13 cellular contexts compared by ENCODE assay signal in genomic region chr22:48693377-48694135, GRCh38.
DNase-seq lines count a peak whose midpoint lies in the region; ATAC-seq, FAIRE-seq and TF ChIP-seq lines count a peak whose summit lies in the region.
"Had no signal": no experiment of that assay in that cellular context is flagged by ENCODE, and none has a peak within 500 bp of the region (broad histone marks: within the 10 kb centered on the region; RNA-seq: fewer than 3 reads in every experiment).

No MANE protein-coding gene starts in this region.

- H3K4me1 ChIP-seq in HepG2 (ENCODE audit: insufficient read depth, low read length) (peaks cover 97% of the 10 kb centered on the region), psoas muscle (no peaks in the 10 kb centered on the region)

- no peak overlapping the region for H3K4me3 ChIP-seq in NB4 (ENCODE audit: low read depth, low read length)
- H3K4me3 ChIP-seq in HepG2 (replicated peaks in 1 of 3; ENCODE audit: insufficient read depth in 1 of 3, low read depth in 2 of 3, low read length in 3 of 3) = peak overlapping the region; percentile 55 to 78 (median 59)
- H3K4me3 ChIP-seq in psoas muscle = no peak overlapping the region
- H3K4me3 ChIP-seq: BLaER1 had no signal

- TF ChIP-seq EP300 in HepG2 (IDR thresholded peaks at IDR 0.05; ENCODE audit: low read depth in 2 of 2, low read length in 2 of 2) = no peak
- no peak for TF ChIP-seq EP300 in HepG2 (CRISPR knock-in tag; IDR thresholded peaks at IDR 0.05; ENCODE audit: borderline replicate concordance)

- H3K27me3 ChIP-seq in HepG2 (ENCODE audit: control insufficient read depth in 1 of 2, insufficient read depth in 2 of 2, low read length in 2 of 2) (no peaks in the 10 kb centered on the region), psoas muscle (ENCODE audit: insufficient read depth in 3 of 3, low read length in 2 of 3) (peaks cover 0 to 1% (median 0%) of the 10 kb centered on the region in 3 donors)
- H3K27me3 ChIP-seq: BLaER1 had no signal

- TSS peak; percentile 81 for BruUV-seq in HepG2 (replicated peaks; lab: Mats Ljungman, UMichigan)

- peak overlapping the region; percentile 75 for H3K9ac ChIP-seq in HepG2 (ENCODE audit: insufficient read depth, low read depth, low read length)
- H3K9ac ChIP-seq: BLaER1 had no signal

- no peaks in the 10 kb centered on the region; a peak in 1 of 5 replicates for H3K36me3 ChIP-seq in HepG2 (replicated peaks in 1 of 2; ENCODE audit: control insufficient read depth in 1 of 2, insufficient read depth in 2 of 2, low read length in 2 of 2)
- no peaks in the 10 kb centered on the region for H3K36me3 ChIP-seq in psoas muscle (ENCODE audit: insufficient read depth in 1 of 2, low read depth in 1 of 2)
- H3K36me3 ChIP-seq: BLaER1 had no signal

- no peaks in the 10 kb centered on the region for H3K9me3 ChIP-seq in HepG2 (ENCODE audit: low read length)
- H3K9me3 ChIP-seq in psoas muscle = no peaks in the 10 kb centered on the region
- H3K9me3 ChIP-seq: BLaER1 had no signal

- TF ChIP-seq POLR2A in NB4 (IDR thresholded peaks at IDR 0.05; ENCODE audit: extremely low read depth, insufficient read length) = no peak
- no peak for TF ChIP-seq POLR2A in HepG2 (IDR thresholded peaks at IDR 0.05; ENCODE audit: insufficient read depth in 1 of 2, low read depth in 2 of 2, low read length in 2 of 2)

- no peak overlapping the region for H2AFZ ChIP-seq in HepG2 (ENCODE audit: low read length)

- in situ Hi-C loops in HepG2 (cut with HindIII; ENCODE audit: extremely low pct_ligation_motif_present, low pct_unique_long_range_greater_than_20kb) = no loop called here

- H3K27ac ChIP-seq in HepG2 (ENCODE audit: extremely low read length, insufficient read depth, low read length) = peak overlapping the region; percentile 85
- H3K27ac ChIP-seq in psoas muscle = no peak overlapping the region
- H3K27ac ChIP-seq: BLaER1, HL-60 had no signal

- TF ChIP-seq CTCF in NB4 (IDR thresholded peaks at IDR 0.05; ENCODE audit: low read depth, low read length) (no peak), HepG2 (CRISPR knock-in tag; IDR thresholded peaks at IDR 0.05) (no peak), psoas muscle (IDR thresholded peaks at IDR 0.05) (no peak)

- ATAC-seq in HepG2 = peak; percentile 42
- no peak for ATAC-seq in psoas muscle
- ATAC-seq in sciatic nerve = no peak

- no peak for FAIRE-seq in HepG2 (lab: Jason Lieb, UNC)
- FAIRE-seq in GM19239 (lab: Jason Lieb, UNC) = no peak
- FAIRE-seq: H54 had no signal

- peak; percentile 21 for DNase-seq in Daoy (ENCODE audit: low read depth)
- peak; percentile 23 for DNase-seq in NB4 (ENCODE audit: low read depth)
- DNase-seq in HepG2 (ENCODE audit: low spot score) = peak; percentile 15
- DNase-seq in psoas muscle = peak; percentile 6 to 45
- no peak for DNase-seq in sciatic nerve (ENCODE audit: low spot score)
- DNase-seq in NCI-H187 treated with DMSO at 0.1 percent for 48 hours (lab: John Stamatoyannopoulos, UW) = no peak
- DNase-seq in GM19239 (ENCODE audit: insufficient read length, low spot score) = no peak
- DNase-seq: AML-193; CD4-positive, CD25-positive, alpha-beta regulatory T cell; DMS53 had no signal

- peak overlapping the region; percentile 86 for H3K4me2 ChIP-seq in HepG2 (ENCODE audit: low read depth, low read length)
- H3K4me2 ChIP-seq: BLaER1 had no signal

- H3K79me2 ChIP-seq in HepG2 (ENCODE audit: insufficient read depth, low read length) = peaks cover 69% of the 10 kb centered on the region

- TF ChIP-seq RAD21 in HepG2 (CRISPR knock-in tag; IDR thresholded peaks at IDR 0.05) = no peak

- no peaks in the 10 kb centered on the region; the same call in 1 of the 2 replicates for H4K20me1 ChIP-seq in HepG2 (ENCODE audit: insufficient read depth, low read length)
- H4K20me1 ChIP-seq: BLaER1 had no signal

- WGBS in HepG2 (ENCODE audit: low lambda C conversion rate) = 59% methylated on average over 19 of the region's 26 CpGs
- WGBS in psoas muscle, 3 donors = 89 to 93% (median 92%) methylated on average over 24 to 26 of the region's 26 CpGs

- intact Hi-C loops in HepG2 (cut with micrococcal nuclease; ENCODE audit: unreplicated experiment) (loop anchor here (1.0 kb wide), 1 partner anchor 9 kb away; no protein-coding TSS in a partner anchor), psoas muscle (cut with DNase I) (no loop called here), sciatic nerve (cut with DNase I) (no loop called here)

- CTCF ChIA-PET in HepG2 (lab: Yijun Ruan, JAX; ENCODE audit: low intra/inter-chr PET ratio, low total read pairs) = no interaction called here

- POLR2A ChIA-PET in HepG2 (lab: Yijun Ruan, JAX) = interaction anchor here (2.6 to 4.0 kb wide), 2 partner anchors 7 to 10 kb away, joined by 16 to 56 read pairs; no protein-coding TSS in a partner anchor

TF ChIP-seq in HepG2, 621 proteins besides CTCF, POLR2A, EP300 and RAD21 (continues in another document):
- 0 out of 2 replicates have a peak, but pooled peaks have one; percentile 21 for TF ChIP-seq ZNF333 (CRISPR knock-in tag; IDR thresholded peaks at IDR 0.05; ENCODE audit: borderline replicate concordance)
- TF ChIP-seq TAF1 (CRISPR knock-in tag; IDR thresholded peaks at IDR 0.05) = 0 out of 2 replicates have a peak, but pooled peaks have one; percentile 16
- peak; percentile 82 for TF ChIP-seq PRDM15 (CRISPR knock-in tag; IDR thresholded peaks at IDR 0.05)
- 0 out of 2 replicates have a peak, but pooled peaks have one; percentile 26 for TF ChIP-seq ZNF747 (CRISPR knock-in tag; IDR thresholded peaks at IDR 0.05; ENCODE audit: borderline replicate concordance)
- TF ChIP-seq ZBTB26 (CRISPR knock-in tag; IDR thresholded peaks at IDR 0.05; ENCODE audit: borderline replicate concordance) = no peak
- TF ChIP-seq FOSL2 (CRISPR knock-in tag; IDR thresholded peaks at IDR 0.05) = no peak
- 0 out of 2 replicates have a peak, but pooled peaks have one; percentile 10 for TF ChIP-seq MYPOP (CRISPR knock-in tag; IDR thresholded peaks at IDR 0.05)
- peak; percentile 31; the same call in 1 of the 2 replicates for TF ChIP-seq PHF8 (CRISPR knock-in tag; IDR thresholded peaks at IDR 0.05)
- TF ChIP-seq GZF1 (CRISPR knock-in tag; IDR thresholded peaks at IDR 0.05) = no peak
- TF ChIP-seq, protein P1, sequence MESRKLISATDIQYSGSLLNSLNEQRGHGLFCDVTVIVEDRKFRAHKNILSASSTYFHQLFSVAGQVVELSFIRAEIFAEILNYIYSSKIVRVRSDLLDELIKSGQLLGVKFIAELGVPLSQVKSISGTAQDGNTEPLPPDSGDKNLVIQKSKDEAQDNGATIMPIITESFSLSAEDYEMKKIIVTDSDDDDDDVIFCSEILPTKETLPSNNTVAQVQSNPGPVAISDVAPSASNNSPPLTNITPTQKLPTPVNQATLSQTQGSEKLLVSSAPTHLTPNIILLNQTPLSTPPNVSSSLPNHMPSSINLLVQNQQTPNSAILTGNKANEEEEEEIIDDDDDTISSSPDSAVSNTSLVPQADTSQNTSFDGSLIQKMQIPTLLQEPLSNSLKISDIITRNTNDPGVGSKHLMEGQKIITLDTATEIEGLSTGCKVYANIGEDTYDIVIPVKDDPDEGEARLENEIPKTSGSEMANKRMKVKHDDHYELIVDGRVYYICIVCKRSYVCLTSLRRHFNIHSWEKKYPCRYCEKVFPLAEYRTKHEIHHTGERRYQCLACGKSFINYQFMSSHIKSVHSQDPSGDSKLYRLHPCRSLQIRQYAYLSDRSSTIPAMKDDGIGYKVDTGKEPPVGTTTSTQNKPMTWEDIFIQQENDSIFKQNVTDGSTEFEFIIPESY (CRISPR knock-in tag; IDR thresholded peaks at IDR 0.05) = 0 out of 2 replicates have a peak, but pooled peaks have one; percentile 9
- no peak; the same call in none of the 2 replicates for TF ChIP-seq SNAPC2 (CRISPR knock-in tag; IDR thresholded peaks at IDR 0.05)

Comparison
In these comparisons a context has a peak if more than half of its experiments do, and no peak if none do; other contexts are left out.
1. DNase-seq: peak in Daoy (single experiment), NB4 (single experiment), HepG2 (single experiment) and psoas muscle (2 of 2); none in sciatic nerve (single experiment), NCI-H187 treated with DMSO at 0.1 percent for 48 hours (single experiment) and GM19239 (single experiment).
2. H3K4me3 ChIP-seq: peak in HepG2 (3 of 3); none in NB4 (single experiment) and psoas muscle (single experiment).